Comparison of ENCODE assay signal across 33 cellular contexts in the genomic region with DNA sequence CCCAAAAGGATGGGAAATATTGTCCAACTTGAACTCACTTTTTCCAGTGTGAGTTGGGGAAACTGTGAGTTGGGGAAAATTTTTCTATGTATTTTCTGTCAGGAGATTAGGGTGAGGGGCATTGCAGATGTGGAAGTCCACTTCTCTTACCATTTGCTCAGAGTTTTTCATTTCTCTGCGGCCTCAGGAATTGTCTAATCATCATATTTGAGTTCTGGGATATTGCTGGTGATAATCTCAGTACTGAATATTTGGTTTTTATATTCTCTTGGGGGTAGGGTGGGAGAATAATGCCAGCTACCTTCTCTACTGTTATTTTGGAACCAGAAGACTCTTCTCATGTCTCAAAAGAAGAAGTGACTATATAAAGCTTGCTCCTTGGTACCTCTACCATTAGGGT.
"Had no signal": no experiment of that assay in that cellular context is flagged by ENCODE, and none has a peak within 500 bp of the region (broad histone marks: within the 10 kb centered on the region; RNA-seq: fewer than 3 reads in every experiment).

No MANE protein-coding gene starts in this region.

- H3K27me3 ChIP-seq: adrenal gland, ascending aorta, body of pancreas, brain microvascular endothelial cell, breast epithelium, cardiac muscle cell had no signal

- H3K27ac ChIP-seq: adrenal gland, ascending aorta, body of pancreas, brain microvascular endothelial cell, breast epithelium, cardiac muscle cell had no signal

- FAIRE-seq: astrocyte, bronchial epithelial cell had no signal

- ATAC-seq: activated naive CD4-positive, alpha-beta T cell treated with anti-CD3 and anti-CD28 coated beads, Interleukin-2, amount 50 U/mL, for 72 hours; activated naive CD8-positive, alpha-beta T cell treated with anti-CD3 and anti-CD28 coated beads, Interleukin-2, amount 50 U/mL, for 24 hours; activated T-cell treated with anti-CD3 and anti-CD28 coated beads, Interleukin-2, amount 50 U/mL, for 4 hours; activated T-cell treated with anti-CD3 and anti-CD28 coated beads, Interleukin-2, amount 50 U/mL, for 72 hours; activated T-helper 17 cell treated with anti-CD3 and anti-CD28 coated beads, Interleukin-2, amount 50 U/mL, for 72 hours; body of pancreas had no signal

- H3K4me3 ChIP-seq: adrenal gland, ascending aorta, body of pancreas, breast epithelium, cardiac muscle cell had no signal

- DNase-seq: activated effector memory CD4-positive, alpha-beta T cell treated with anti-CD3 and anti-CD28 coated beads, Interleukin-2, amount 50 U/mL, for 16 hours; activated effector memory CD4-positive, alpha-beta T cell treated with Interleukin-2 at 50 U/mL for 16 hours; activated gamma-delta T cell; activated gamma-delta T cell treated with Interleukin-2 at 50 U/mL for 16 hours; activated naive CD4-positive, alpha-beta T cell; activated naive CD4-positive, alpha-beta T cell treated with anti-CD3 and anti-CD28 coated beads for 36 hours; activated naive CD4-positive, alpha-beta T cell treated with anti-CD3 and anti-CD28 coated beads, Interleukin-2, amount 10 ng/mL, durations not matched to agents 7 days and 5 days; activated naive CD4-positive, alpha-beta T cell treated with anti-CD3 and anti-CD28 coated beads, Interleukin-2, amount 50 U/mL, for 16 hours; activated naive CD4-positive, alpha-beta T cell treated with Interleukin-2 at 50 U/mL for 16 hours; activated naive CD8-positive, alpha-beta T cell treated with anti-CD3 and anti-CD28 coated beads for 36 hours; activated naive CD8-positive, alpha-beta T cell treated with anti-CD3 and anti-CD28 coated beads, Interleukin-2, amount 10 ng/mL, durations not matched to agents 7 days and 5 days; activated naive CD8-positive, alpha-beta T cell treated with anti-CD3 and anti-CD28 coated beads, Interleukin-2, amount 50 U/mL, for 24 hours; activated T-cell treated with anti-CD3 and anti-CD28 coated beads, Interleukin-2, amount 50 U/mL, for 24 hours; activated T-cell treated with anti-CD3 and anti-CD28 coated beads, Interleukin-2, amount 50 U/mL, for 4 hours; activated T-cell treated with anti-CD3 and anti-CD28 coated beads, Interleukin-2, amount 50 U/mL, for 48 hours; activated T-cell treated with anti-CD3 and anti-CD28 coated beads, Interleukin-2, amount 50 U/mL, for 72 hours; adrenal gland; amniotic stem cell; amygdala; anterior cingulate cortex; aorta; body of pancreas; brain microvascular endothelial cell; caudate nucleus; central memory CD4-positive, alpha-beta T cell; cerebellar nuclear complex had no signal

- H3K36me3 ChIP-seq: adrenal gland, ascending aorta, brain microvascular endothelial cell, breast epithelium, cardiac muscle cell had no signal

- H3K4me1 ChIP-seq: adrenal gland, ascending aorta, body of pancreas, breast epithelium had no signal

- H3K9me3 ChIP-seq: adrenal gland, ascending aorta, body of pancreas, breast epithelium had no signal
